24 cellular contexts compared by ENCODE assay signal in genomic region chr22:33496112-33496511, GRCh38.
"Had no signal": no experiment of that assay in that cellular context is flagged by ENCODE, and none has a peak within 500 bp of the region (broad histone marks: within the 10 kb centered on the region; RNA-seq: fewer than 3 reads in every experiment).

No MANE protein-coding gene starts in this region.

- H3K9me3 ChIP-seq: ascending aorta had no signal

- H3K4me3 ChIP-seq: ascending aorta had no signal

- ATAC-seq: activated CD8-positive, alpha-beta memory T cell treated with anti-CD3 and anti-CD28 coated beads, Interleukin-2, amount 10 ng/mL, durations not matched to agents 7 days and 5 days; activated CD8-positive, alpha-beta T cell treated with anti-CD3 and anti-CD28 coated beads, Interleukin-2, amount 10 ng/mL, durations not matched to agents 7 days and 5 days; activated naive CD8-positive, alpha-beta T cell treated with anti-CD3 and anti-CD28 coated beads, Interleukin-2, amount 50 U/mL, for 24 hours had no signal

- DNase-seq: activated B cell treated with CpG ODN at 0.5 μM for 24 hours; activated CD4-positive, alpha-beta memory T cell treated with anti-CD3 and anti-CD28 coated beads, Interleukin-2, amount 10 ng/mL, durations not matched to agents 7 days and 5 days; activated CD4-positive, alpha-beta T cell treated with anti-CD3 and anti-CD28 coated beads for 48 hours; activated CD4-positive, alpha-beta T cell treated with anti-CD3 and anti-CD28 coated beads, Interleukin-2, amount 10 ng/mL, durations not matched to agents 7 days and 5 days; activated CD4-positive, alpha-beta T cell treated with anti-CD3 and anti-CD28 coated beads, Interleukin-2, amount 50 U/mL, for 48 hours; activated CD4-positive, CD25-positive, alpha-beta regulatory T cell treated with anti-CD3 and anti-CD28 coated beads, Interleukin-2, amount 50 U/mL, for 72 hours; activated CD8-positive, alpha-beta memory T cell treated with anti-CD3 and anti-CD28 coated beads for 24 hours; activated CD8-positive, alpha-beta memory T cell treated with anti-CD3 and anti-CD28 coated beads, Interleukin-2, amount 10 ng/mL, durations not matched to agents 7 days and 5 days; activated CD8-positive, alpha-beta memory T cell treated with anti-CD3 and anti-CD28 coated beads, Interleukin-2, amount 50 U/mL, for 48 hours; activated CD8-positive, alpha-beta T cell treated with anti-CD3 and anti-CD28 coated beads, Interleukin-2, amount 10 ng/mL, durations not matched to agents 7 days and 5 days; activated effector memory CD4-positive, alpha-beta T cell treated with Interleukin-2 at 50 U/mL for 16 hours; activated gamma-delta T cell; activated naive CD4-positive, alpha-beta T cell treated with anti-CD3 and anti-CD28 coated beads, Interleukin-2, amount 10 ng/mL, durations not matched to agents 7 days and 5 days; activated naive CD4-positive, alpha-beta T cell treated with Interleukin-2 at 50 U/mL for 16 hours; activated naive CD8-positive, alpha-beta T cell treated with anti-CD3 and anti-CD28 coated beads, Interleukin-2, amount 10 ng/mL, durations not matched to agents 7 days and 5 days; activated naive CD8-positive, alpha-beta T cell treated with anti-CD3 and anti-CD28 coated beads, Interleukin-2, amount 50 U/mL, for 24 hours; activated T-cell treated with anti-CD3 and anti-CD28 coated beads, Interleukin-2, amount 50 U/mL, for 24 hours; activated T-cell treated with anti-CD3 and anti-CD28 coated beads, Interleukin-2, amount 50 U/mL, for 48 hours; amygdala; anterior cingulate cortex; central memory CD4-positive, alpha-beta T cell; T-helper 9 cell had no signal

- H3K4me1 ChIP-seq: ascending aorta had no signal

- H3K36me3 ChIP-seq: ascending aorta had no signal

- H3K27me3 ChIP-seq: ascending aorta had no signal

- H3K27ac ChIP-seq: ascending aorta, VCaP had no signal
